In the genomic region with DNA sequence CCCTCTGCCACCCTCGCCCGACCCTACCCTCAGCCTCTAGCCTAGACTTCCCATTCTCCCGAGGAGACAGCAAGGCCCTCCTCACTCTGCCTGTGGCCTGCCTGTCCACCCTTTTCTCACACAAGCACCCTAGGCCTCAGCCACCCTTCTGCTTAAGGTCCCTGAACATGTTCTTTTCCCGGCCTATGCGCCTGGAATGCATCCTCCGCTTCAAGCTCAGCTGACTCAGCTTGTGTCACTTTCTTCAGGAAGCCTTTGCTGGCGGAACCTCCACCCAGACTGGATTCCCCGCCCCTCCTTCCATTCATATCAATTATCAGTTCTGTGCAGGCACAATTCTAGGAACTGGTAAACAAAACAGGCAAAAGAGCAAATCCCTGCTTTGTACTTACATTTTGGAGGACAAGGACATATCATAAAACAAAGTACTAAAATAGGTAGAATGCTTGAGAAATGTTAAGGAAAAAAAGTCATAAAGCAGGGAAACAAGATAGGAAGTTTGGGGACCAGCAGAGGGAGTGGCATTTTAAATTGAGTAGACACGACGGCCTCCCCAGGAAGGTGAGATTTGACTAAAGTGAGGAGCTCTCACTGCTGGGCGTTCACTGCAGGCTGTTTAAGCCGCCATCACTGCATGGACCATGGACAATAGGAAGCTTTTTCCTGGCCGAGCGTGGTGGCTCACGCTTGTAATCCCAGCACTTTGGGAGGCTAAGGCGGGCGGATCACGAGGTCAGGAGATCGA, we compare ENCODE assay signal across 11 cellular contexts. TPM values are rescaled to one million over a fixed set of nuclear protein-coding genes. Genes with fewer than 3 reads are reported as not detected.
A peak's percentile ranks its signal among the peaks of the same experiment; 100 is the strongest.
DNase-seq lines count a peak whose midpoint lies in the region; ATAC-seq, FAIRE-seq and TF ChIP-seq lines count a peak whose summit lies in the region.
"Had no signal": no experiment of that assay in that cellular context is flagged by ENCODE, and none has a peak within 500 bp of the region (broad histone marks: within the 10 kb centered on the region; RNA-seq: fewer than 3 reads in every experiment).

No MANE protein-coding gene starts in this region.

- H3K27me3 ChIP-seq in keratinocyte (ENCODE audit: control insufficient read depth, extremely low read depth, insufficient read depth, low read length): no peaks in the 10 kb centered on the region
- H3K27me3 ChIP-seq in uterus: no peaks in the 10 kb centered on the region

- no peak overlapping the region for H3K27ac Mint-ChIP-seq in activated CD4-positive, alpha-beta T cell treated with anti-CD3 and anti-CD28 coated beads for 36 hours
- no peak overlapping the region for H3K27ac Mint-ChIP-seq in activated CD4-positive, alpha-beta T cell treated with anti-CD3 and anti-CD28 coated beads, Interleukin-2, amount 10 ng/mL, durations not matched to agents 24 days and 14 days
- H3K27ac Mint-ChIP-seq: activated CD8-positive, alpha-beta memory T cell treated with anti-CD3 and anti-CD28 coated beads, Interleukin-2, amount 10 ng/mL, durations not matched to agents 7 days and 5 days had no signal

- no peak for TF ChIP-seq CTCF in choroid plexus epithelial cell (conservative IDR thresholded peaks at IDR 0.05; ENCODE audit: low read depth, low read length)
- no peak for TF ChIP-seq CTCF in keratinocyte (optimal IDR thresholded peaks at IDR 0.05 in 1 of 3, IDR thresholded peaks at IDR 0.05 in 1 of 3, conservative IDR thresholded peaks at IDR 0.05 in 1 of 3; ENCODE audit: extremely low read depth in 1 of 3, insufficient read depth in 2 of 3, low read length in 3 of 3)
- no peak for TF ChIP-seq CTCF in uterus (IDR thresholded peaks at IDR 0.05)

- H4K20me1 ChIP-seq in keratinocyte (ENCODE audit: control insufficient read depth, extremely low read depth, insufficient read depth, low read length): no peaks in the 10 kb centered on the region

- dilution Hi-C loops in keratinocyte (cut with MboI; ENCODE audit: extremely low pct_ligation_motif_present, low sequenced_read_pairs): no loop called here

- POLR2A ChIA-PET in activated CD4-positive, alpha-beta T cell treated with anti-CD3 and anti-CD28 coated beads for 36 hours (lab: Charles Lee): no interaction called here

- no peaks in the 10 kb centered on the region for H3K9me3 Mint-ChIP-seq in activated CD4-positive, alpha-beta T cell treated with anti-CD3 and anti-CD28 coated beads for 36 hours (ENCODE audit: low read depth)
- no peaks in the 10 kb centered on the region for H3K9me3 Mint-ChIP-seq in activated CD4-positive, alpha-beta T cell treated with anti-CD3 and anti-CD28 coated beads, Interleukin-2, amount 10 ng/mL, durations not matched to agents 24 days and 14 days

- peaks cover 12% of the 10 kb centered on the region for H3K4me1 Mint-ChIP-seq in activated CD4-positive, alpha-beta T cell treated with anti-CD3 and anti-CD28 coated beads for 36 hours
- peaks cover 15% of the 10 kb centered on the region for H3K4me1 Mint-ChIP-seq in activated CD4-positive, alpha-beta T cell treated with anti-CD3 and anti-CD28 coated beads, Interleukin-2, amount 10 ng/mL, durations not matched to agents 24 days and 14 days

- peaks cover 25% of the 10 kb centered on the region for H3K36me3 Mint-ChIP-seq in activated CD4-positive, alpha-beta T cell treated with anti-CD3 and anti-CD28 coated beads for 36 hours (ENCODE audit: low read depth)
- peaks cover 28% of the 10 kb centered on the region for H3K36me3 Mint-ChIP-seq in activated CD4-positive, alpha-beta T cell treated with anti-CD3 and anti-CD28 coated beads, Interleukin-2, amount 10 ng/mL, durations not matched to agents 24 days and 14 days (ENCODE audit: low read depth)

- H3K9me1 ChIP-seq in keratinocyte (ENCODE audit: control insufficient read depth, extremely low read depth, insufficient read depth, low read length): no peaks in the 10 kb centered on the region

- no peak for TF ChIP-seq POLR2A in uterus (IDR thresholded peaks at IDR 0.05)

- peak overlapping the region; percentile 48 for H3K27ac ChIP-seq in keratinocyte (ENCODE audit: control insufficient read depth, insufficient read depth, low read length)
- peak overlapping the region; percentile 16 to 44 for H3K27ac ChIP-seq in uterus

- ATAC-seq in Right ventricle myocardium superior (ENCODE audit: poor library complexity) (no peak), Right ventricle myocardium inferior (no peak), HG02588 (IDR thresholded peaks at IDR 0.05; ENCODE audit: unreplicated experiment) (no peak)
- ATAC-seq in activated CD4-positive, alpha-beta T cell treated with anti-CD3 and anti-CD28 coated beads for 36 hours: no peak
- ATAC-seq: activated CD8-positive, alpha-beta memory T cell treated with anti-CD3 and anti-CD28 coated beads, Interleukin-2, amount 10 ng/mL, durations not matched to agents 7 days and 5 days had no signal

- H3K4me3 ChIP-seq in choroid plexus epithelial cell (ENCODE audit: low read depth, low read length): no peak overlapping the region
- no peak overlapping the region for H3K4me3 ChIP-seq in keratinocyte (ENCODE audit: control insufficient read depth in 2 of 3, extremely low read depth in 1 of 3, insufficient read depth in 2 of 3, low read depth in 1 of 3, low read length in 3 of 3)
- H3K4me3 ChIP-seq in uterus: no peak overlapping the region

- H3K4me2 ChIP-seq in keratinocyte (ENCODE audit: control insufficient read depth, extremely low read depth, insufficient read depth, low read depth, low read length): peak overlapping the region; percentile 51

- peak overlapping the region; percentile 80 for H2AFZ ChIP-seq in keratinocyte (ENCODE audit: control insufficient read depth, low read length)

- DNase-seq in Right ventricle myocardium superior (peak; percentile 32), Right ventricle myocardium inferior (ENCODE audit: missing footprints) (no peak), choroid plexus epithelial cell (ENCODE audit: low read depth) (peak; percentile 75), keratinocyte (ENCODE audit: low read depth, low spot score) (no peak), uterus (no peak)
- no peak for DNase-seq in activated CD4-positive, alpha-beta T cell treated with anti-CD3 and anti-CD28 coated beads for 36 hours
- DNase-seq in activated CD4-positive, alpha-beta T cell treated with anti-CD3 and anti-CD28 coated beads, Interleukin-2, amount 10 ng/mL, durations not matched to agents 24 days and 14 days: no peak
- DNase-seq: activated CD8-positive, alpha-beta memory T cell treated with anti-CD3 and anti-CD28 coated beads, Interleukin-2, amount 10 ng/mL, durations not matched to agents 7 days and 5 days; SW 1271 had no signal

- CTCF ChIA-PET in activated CD4-positive, alpha-beta T cell treated with anti-CD3 and anti-CD28 coated beads for 36 hours (lab: Charles Lee): interaction anchor here (1.0 to 1.3 kb wide), 3 partner anchors 19 to 20 kb away, joined by 3 to 4 read pairs (median 4); a partner anchor contains a TSS

- FAIRE-seq in keratinocyte (lab: Jason Lieb, UNC): peak; percentile 51
- FAIRE-seq: A204.1 had no signal

- peaks cover 13% of the 10 kb centered on the region for H3K4me1 ChIP-seq in keratinocyte (ENCODE audit: control insufficient read depth, extremely low read depth, insufficient read depth, low read length)
- no peaks in the 10 kb centered on the region for H3K4me1 ChIP-seq in uterus

- intact Hi-C loops in Right ventricle myocardium superior (cut with DNase I): no loop called here
- intact Hi-C loops in Right ventricle myocardium inferior (cut with DNase I): no loop called here
- intact Hi-C loops in uterus (cut with DNase I; ENCODE audit: low total_unique reads): no loop called here
- intact Hi-C loops in activated CD4-positive, alpha-beta T cell treated with anti-CD3 and anti-CD28 coated beads for 36 hours (cut with DNase I, micrococcal nuclease): loop anchor here (10.0 kb wide), 2 partner anchors 58 to 62 kb away; no protein-coding TSS in a partner anchor
- intact Hi-C loops in activated CD4-positive, alpha-beta T cell treated with anti-CD3 and anti-CD28 coated beads, Interleukin-2, amount 10 ng/mL, durations not matched to agents 24 days and 14 days (cut with micrococcal nuclease): no loop called here

- H3K36me3 ChIP-seq in keratinocyte (ENCODE audit: control insufficient read depth in 2 of 2, extremely low read depth in 1 of 2, insufficient read depth in 2 of 2, low read length in 2 of 2) (peaks cover 10 to 16% of the 10 kb centered on the region in 2 experiments), uterus (no peaks in the 10 kb centered on the region)

- H3K79me2 ChIP-seq in keratinocyte (ENCODE audit: control insufficient read depth, insufficient read depth, low read length): no peaks in the 10 kb centered on the region

- H3K9ac ChIP-seq in keratinocyte (ENCODE audit: control insufficient read depth, extremely low read depth, insufficient read depth, low read length): no peak overlapping the region

- H3K9me3 ChIP-seq in keratinocyte (ENCODE audit: control insufficient read depth, low read depth, low read length): no peaks in the 10 kb centered on the region
- no peaks in the 10 kb centered on the region for H3K9me3 ChIP-seq in uterus

- no peaks in the 10 kb centered on the region for H3K27me3 Mint-ChIP-seq in activated CD4-positive, alpha-beta T cell treated with anti-CD3 and anti-CD28 coated beads for 36 hours
- H3K27me3 Mint-ChIP-seq in activated CD4-positive, alpha-beta T cell treated with anti-CD3 and anti-CD28 coated beads, Interleukin-2, amount 10 ng/mL, durations not matched to agents 24 days and 14 days: no peaks in the 10 kb centered on the region
- H3K27me3 Mint-ChIP-seq: activated CD8-positive, alpha-beta memory T cell treated with anti-CD3 and anti-CD28 coated beads, Interleukin-2, amount 10 ng/mL, durations not matched to agents 7 days and 5 days had no signal

- H3K4me3 Mint-ChIP-seq in activated CD4-positive, alpha-beta T cell treated with anti-CD3 and anti-CD28 coated beads for 36 hours: no peak overlapping the region
- H3K4me3 Mint-ChIP-seq in activated CD4-positive, alpha-beta T cell treated with anti-CD3 and anti-CD28 coated beads, Interleukin-2, amount 10 ng/mL, durations not matched to agents 24 days and 14 days: no peak overlapping the region
- H3K4me3 Mint-ChIP-seq: activated CD8-positive, alpha-beta memory T cell treated with anti-CD3 and anti-CD28 coated beads, Interleukin-2, amount 10 ng/mL, durations not matched to agents 7 days and 5 days had no signal

RNA-seq across cellular contexts. Expression of a gene that starts 17.9 kb away (rescaled TPM):
- total RNA-seq in Right ventricle myocardium superior (4.8 TPM), Right ventricle myocardium inferior (5.6 TPM), uterus (10 to 100 TPM in 1 of 4 donors, 1 to 10 TPM in 2, under 1 TPM in 1; 0.59 to 58.9 (median 9.3) TPM)
- 17.6 to 29.4 TPM (median 25.3 TPM) in 3 replicates for polyA plus RNA-seq in keratinocyte
- polyA plus RNA-seq in keratinocyte (2011; ENCODE audit: low read depth): 5.0 TPM
- polyA plus RNA-seq in keratinocyte (2011; cell fraction: cytosol; rRNA removed): 12.9 and 19.7 TPM in 2 replicates
- 61.5 and 67.2 TPM in 2 replicates for polyA plus RNA-seq in keratinocyte (2011; cell fraction: nucleus; rRNA removed)
- polyA plus RNA-seq in keratinocyte (2012; ENCODE audit: low replicate concordance): 24.7 and 41.4 TPM in 2 replicates
- polyA minus RNA-seq in keratinocyte: 8.8 to 21.6 TPM (median 16.5 TPM) in 3 replicates
- not detected for polyA minus RNA-seq in keratinocyte (2011; cell fraction: cytosol; rRNA and poly(A)+ RNA removed)
- 14.4 and 17.4 TPM in 2 replicates for polyA minus RNA-seq in keratinocyte (2011; cell fraction: nucleus; rRNA and poly(A)+ RNA removed)
- 10 to 100 TPM; 70.7 to 72.4 TPM for total RNA-seq in activated CD4-positive, alpha-beta T cell treated with anti-CD3 and anti-CD28 coated beads for 36 hours
- 99.8 and 111 TPM in 2 replicates for total RNA-seq in activated CD4-positive, alpha-beta T cell treated with anti-CD3 and anti-CD28 coated beads, Interleukin-2, amount 10 ng/mL, durations not matched to agents 24 days and 14 days

RNA-seq across cellular contexts. Expression of a gene that starts 19.6 kb away (rescaled TPM):
- total RNA-seq in Right ventricle myocardium superior (21.5 TPM), Right ventricle myocardium inferior (21.9 TPM), uterus (10 to 100 TPM; 27.4 to 57.0 (median 39.9) TPM)
- polyA plus RNA-seq in keratinocyte: 16.5 to 23.8 TPM (median 16.9 TPM) in 3 replicates
- polyA plus RNA-seq in keratinocyte (2011; ENCODE audit: low read depth): 15.8 TPM
- polyA plus RNA-seq in keratinocyte (2011; cell fraction: cytosol; rRNA removed): 10.7 and 18.6 TPM in 2 replicates
- polyA plus RNA-seq in keratinocyte (2011; cell fraction: nucleus; rRNA removed): 51.5 and 57.3 TPM in 2 replicates
- polyA plus RNA-seq in keratinocyte (2012; ENCODE audit: low replicate concordance): 14.8 and 17.3 TPM in 2 replicates
- polyA minus RNA-seq in keratinocyte: 16.9 to 48.4 TPM (median 30.2 TPM) in 3 replicates
- polyA minus RNA-seq in keratinocyte (2011; cell fraction: cytosol; rRNA and poly(A)+ RNA removed): 12.7 TPM
- polyA minus RNA-seq in keratinocyte (2011; cell fraction: nucleus; rRNA and poly(A)+ RNA removed): 47.8 and 97.5 TPM in 2 replicates
- 10 to 100 TPM; 23.5 to 27.1 TPM for total RNA-seq in activated CD4-positive, alpha-beta T cell treated with anti-CD3 and anti-CD28 coated beads for 36 hours
- 28.3 and 29.8 TPM in 2 replicates for total RNA-seq in activated CD4-positive, alpha-beta T cell treated with anti-CD3 and anti-CD28 coated beads, Interleukin-2, amount 10 ng/mL, durations not matched to agents 24 days and 14 days

Comparison
In these comparisons a context has a peak if more than half of its experiments do, and no peak if none do; other contexts are left out.
1. DNase-seq: peak in Right ventricle myocardium superior (single experiment) and choroid plexus epithelial cell (single experiment); none in Right ventricle myocardium inferior (single experiment), keratinocyte (single experiment), uterus (0 of 2), activated CD4-positive, alpha-beta T cell treated with anti-CD3 and anti-CD28 coated beads for 36 hours (single experiment) and activated CD4-positive, alpha-beta T cell treated with anti-CD3 and anti-CD28 coated beads, Interleukin-2, amount 10 ng/mL, durations not matched to agents 24 days and 14 days (single experiment).
2. intact Hi-C loops: an anchor here in activated CD4-positive, alpha-beta T cell treated with anti-CD3 and anti-CD28 coated beads for 36 hours (10.0 kb wide); none called in Right ventricle myocardium superior, Right ventricle myocardium inferior, uterus and activated CD4-positive, alpha-beta T cell treated with anti-CD3 and anti-CD28 coated beads, Interleukin-2, amount 10 ng/mL, durations not matched to agents 24 days and 14 days.